ENCODE assay signal across 13 cellular contexts in the genomic region with DNA sequence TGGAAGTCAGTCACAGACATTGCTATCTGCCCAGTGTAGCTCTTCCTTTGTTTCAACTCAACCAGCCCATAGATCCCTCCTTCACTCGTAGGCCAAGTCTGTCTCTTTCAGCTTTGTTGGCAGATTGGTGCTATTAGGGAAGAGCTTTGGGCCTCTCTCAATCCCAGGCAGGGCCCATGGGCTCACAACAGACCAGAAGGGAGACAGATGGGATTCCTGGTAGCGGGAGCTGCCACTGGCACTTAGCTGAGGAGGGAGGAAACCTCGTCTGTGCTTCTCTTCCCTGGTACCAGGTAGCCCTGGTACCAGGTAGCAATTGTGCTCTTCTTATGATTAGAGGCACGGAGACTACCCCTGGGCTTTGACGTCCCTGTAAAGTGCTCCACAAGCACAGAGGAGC.
DNase-seq lines count a peak whose midpoint lies in the region; ATAC-seq, FAIRE-seq and TF ChIP-seq lines count a peak whose summit lies in the region.
"Had no signal": no experiment of that assay in that cellular context is flagged by ENCODE, and none has a peak within 500 bp of the region (broad histone marks: within the 10 kb centered on the region; RNA-seq: fewer than 3 reads in every experiment).

No MANE protein-coding gene starts in this region.

- 63 to 77% methylated on average over 5 of the region's 5 CpGs for WGBS in lower leg skin, 2 donors
- 7% methylated on average over 3 of the region's 5 CpGs for WGBS in HepG2 (ENCODE audit: low lambda C conversion rate)

- intact Hi-C loops in lower leg skin (cut with DNase I; ENCODE audit: low total_unique reads) (no loop called here), HepG2 (cut with micrococcal nuclease; ENCODE audit: unreplicated experiment) (no loop called here)

- BruUV-seq in HepG2 (replicated peaks; lab: Mats Ljungman, UMichigan) = no TSS peak

- no peaks in the 10 kb centered on the region for H3K79me2 ChIP-seq in HepG2 (ENCODE audit: insufficient read depth, low read length)

- TF ChIP-seq EP300 in HepG2 (IDR thresholded peaks at IDR 0.05; ENCODE audit: low read depth in 2 of 2, low read length in 2 of 2) (no peak), HepG2 (CRISPR knock-in tag; IDR thresholded peaks at IDR 0.05; ENCODE audit: borderline replicate concordance) (no peak)

- no peak overlapping the region for H3K9ac ChIP-seq in HepG2 (ENCODE audit: insufficient read depth, low read depth, low read length)

- H2AFZ ChIP-seq in HepG2 (ENCODE audit: low read length) = no peak overlapping the region

- in situ Hi-C loops in HepG2 (cut with HindIII; ENCODE audit: extremely low pct_ligation_motif_present, low pct_unique_long_range_greater_than_20kb) = no loop called here

- no peak overlapping the region for H3K27ac ChIP-seq in HepG2 (ENCODE audit: extremely low read length, insufficient read depth, low read length)
- H3K27ac ChIP-seq: A549 had no signal

- FAIRE-seq in HepG2 (lab: Jason Lieb, UNC) = no peak
- FAIRE-seq: A549, GM12878, GM18507, H1, HTR-8/SVneo had no signal

- H3K4me1 ChIP-seq in HepG2 (ENCODE audit: insufficient read depth, low read length) = no peaks in the 10 kb centered on the region
- H3K4me1 ChIP-seq: A549, HAP-1 had no signal

- TF ChIP-seq CTCF in lower leg skin (IDR thresholded peaks at IDR 0.05) (no peak), HepG2 (CRISPR knock-in tag; IDR thresholded peaks at IDR 0.05) (no peak)

- H4K20me1 ChIP-seq in HepG2 (ENCODE audit: insufficient read depth, low read length) = no peaks in the 10 kb centered on the region

- TF ChIP-seq POLR2A in lower leg skin (IDR thresholded peaks at IDR 0.05) (no peak), HepG2 (IDR thresholded peaks at IDR 0.05; ENCODE audit: insufficient read depth in 1 of 2, low read depth in 2 of 2, low read length in 2 of 2) (no peak)

- no peaks in the 10 kb centered on the region for H3K36me3 ChIP-seq in HepG2 (replicated peaks in 1 of 2; ENCODE audit: control insufficient read depth in 1 of 2, insufficient read depth in 2 of 2, low read length in 2 of 2)
- H3K36me3 ChIP-seq: HAP-1 had no signal

- ATAC-seq in HG02610 (IDR thresholded peaks at IDR 0.05; ENCODE audit: unreplicated experiment) = no peak
- ATAC-seq in HepG2 = no peak
- ATAC-seq: A549; CD8-positive, alpha-beta T cell; GM12878 had no signal

- CTCF ChIA-PET in HepG2 (lab: Yijun Ruan, JAX; ENCODE audit: low intra/inter-chr PET ratio, low total read pairs) = no interaction called here

- peak; percentile 87 for DNase-seq in DMS 273 treated with DMSO at 0.1 percent for 48 hours (lab: John Stamatoyannopoulos, UW)
- peak; percentile 99 for DNase-seq in NCI-H1694 treated with DMSO at 0.1 percent for 48 hours (lab: John Stamatoyannopoulos, UW)
- peak; percentile 77 for DNase-seq in cerebellar cortex (ENCODE audit: low spot score)
- DNase-seq in lower leg skin (ENCODE audit: low spot score in 2 of 2) = no peak
- no peak for DNase-seq in HepG2 (ENCODE audit: low spot score)
- DNase-seq: CD8-positive, alpha-beta T cell had no signal

- H3K9me3 ChIP-seq in HepG2 (ENCODE audit: low read length) = peaks cover 40% of the 10 kb centered on the region
- H3K9me3 ChIP-seq: HAP-1 had no signal

- POLR2A ChIA-PET in HepG2 (lab: Yijun Ruan, JAX) = no interaction called here

- H3K27me3 ChIP-seq in HepG2 (ENCODE audit: control insufficient read depth in 1 of 2, insufficient read depth in 2 of 2, low read length in 2 of 2) = no peaks in the 10 kb centered on the region

- TF ChIP-seq RAD21 in HepG2 (CRISPR knock-in tag; IDR thresholded peaks at IDR 0.05) = no peak

- no peak overlapping the region for H3K4me2 ChIP-seq in HepG2 (ENCODE audit: low read depth, low read length)
- H3K4me2 ChIP-seq: A549 had no signal

- no peak overlapping the region for H3K4me3 ChIP-seq in lower leg skin (ENCODE audit: low read depth, poor library complexity, severe bottlenecking)
- no peak overlapping the region for H3K4me3 ChIP-seq in HepG2 (replicated peaks in 1 of 3; ENCODE audit: insufficient read depth in 1 of 3, low read depth in 2 of 3, low read length in 3 of 3)
- H3K4me3 ChIP-seq: A549, GM12878, HAP-1 had no signal

TF ChIP-seq in HepG2, 621 proteins besides CTCF, POLR2A, EP300 and RAD21 (continues in another document):
- TF ChIP-seq ZNF776 (CRISPR knock-in tag; IDR thresholded peaks at IDR 0.05) (no peak), SOX5 (CRISPR knock-in tag; IDR thresholded peaks at IDR 0.05; ENCODE audit: borderline replicate concordance) (no peak), SMAD9 (CRISPR knock-in tag; IDR thresholded peaks at IDR 0.05) (no peak), RNF2 (conservative IDR thresholded peaks at IDR 0.05; ENCODE audit: low read depth) (no peak), BHLHE40 (IDR thresholded peaks at IDR 0.05; ENCODE audit: low read length) (no peak), GZF1 (CRISPR knock-in tag; IDR thresholded peaks at IDR 0.05) (no peak), HES4 (CRISPR knock-in tag; IDR thresholded peaks at IDR 0.05; ENCODE audit: borderline replicate concordance) (no peak), ELF3 (CRISPR knock-in tag; IDR thresholded peaks at IDR 0.05) (no peak)
- TF ChIP-seq, protein P1, sequence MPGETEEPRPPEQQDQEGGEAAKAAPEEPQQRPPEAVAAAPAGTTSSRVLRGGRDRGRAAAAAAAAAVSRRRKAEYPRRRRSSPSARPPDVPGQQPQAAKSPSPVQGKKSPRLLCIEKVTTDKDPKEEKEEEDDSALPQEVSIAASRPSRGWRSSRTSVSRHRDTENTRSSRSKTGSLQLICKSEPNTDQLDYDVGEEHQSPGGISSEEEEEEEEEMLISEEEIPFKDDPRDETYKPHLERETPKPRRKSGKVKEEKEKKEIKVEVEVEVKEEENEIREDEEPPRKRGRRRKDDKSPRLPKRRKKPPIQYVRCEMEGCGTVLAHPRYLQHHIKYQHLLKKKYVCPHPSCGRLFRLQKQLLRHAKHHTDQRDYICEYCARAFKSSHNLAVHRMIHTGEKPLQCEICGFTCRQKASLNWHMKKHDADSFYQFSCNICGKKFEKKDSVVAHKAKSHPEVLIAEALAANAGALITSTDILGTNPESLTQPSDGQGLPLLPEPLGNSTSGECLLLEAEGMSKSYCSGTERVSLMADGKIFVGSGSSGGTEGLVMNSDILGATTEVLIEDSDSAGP (CRISPR knock-in tag; IDR thresholded peaks at IDR 0.05; ENCODE audit: borderline replicate concordance) = no peak
- TF ChIP-seq, protein P2, sequence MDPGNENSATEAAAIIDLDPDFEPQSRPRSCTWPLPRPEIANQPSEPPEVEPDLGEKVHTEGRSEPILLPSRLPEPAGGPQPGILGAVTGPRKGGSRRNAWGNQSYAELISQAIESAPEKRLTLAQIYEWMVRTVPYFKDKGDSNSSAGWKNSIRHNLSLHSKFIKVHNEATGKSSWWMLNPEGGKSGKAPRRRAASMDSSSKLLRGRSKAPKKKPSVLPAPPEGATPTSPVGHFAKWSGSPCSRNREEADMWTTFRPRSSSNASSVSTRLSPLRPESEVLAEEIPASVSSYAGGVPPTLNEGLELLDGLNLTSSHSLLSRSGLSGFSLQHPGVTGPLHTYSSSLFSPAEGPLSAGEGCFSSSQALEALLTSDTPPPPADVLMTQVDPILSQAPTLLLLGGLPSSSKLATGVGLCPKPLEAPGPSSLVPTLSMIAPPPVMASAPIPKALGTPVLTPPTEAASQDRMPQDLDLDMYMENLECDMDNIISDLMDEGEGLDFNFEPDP (CRISPR knock-in tag; conservative IDR thresholded peaks at IDR 0.05) = no peak
- TF ChIP-seq, protein P3, sequence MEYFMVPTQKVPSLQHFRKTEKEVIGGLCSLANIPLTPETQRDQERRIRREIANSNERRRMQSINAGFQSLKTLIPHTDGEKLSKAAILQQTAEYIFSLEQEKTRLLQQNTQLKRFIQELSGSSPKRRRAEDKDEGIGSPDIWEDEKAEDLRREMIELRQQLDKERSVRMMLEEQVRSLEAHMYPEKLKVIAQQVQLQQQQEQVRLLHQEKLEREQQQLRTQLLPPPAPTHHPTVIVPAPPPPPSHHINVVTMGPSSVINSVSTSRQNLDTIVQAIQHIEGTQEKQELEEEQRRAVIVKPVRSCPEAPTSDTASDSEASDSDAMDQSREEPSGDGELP (IDR thresholded peaks at IDR 0.05; ENCODE audit: borderline replicate concordance, low read depth) = no peak
- TF ChIP-seq, protein P4, sequence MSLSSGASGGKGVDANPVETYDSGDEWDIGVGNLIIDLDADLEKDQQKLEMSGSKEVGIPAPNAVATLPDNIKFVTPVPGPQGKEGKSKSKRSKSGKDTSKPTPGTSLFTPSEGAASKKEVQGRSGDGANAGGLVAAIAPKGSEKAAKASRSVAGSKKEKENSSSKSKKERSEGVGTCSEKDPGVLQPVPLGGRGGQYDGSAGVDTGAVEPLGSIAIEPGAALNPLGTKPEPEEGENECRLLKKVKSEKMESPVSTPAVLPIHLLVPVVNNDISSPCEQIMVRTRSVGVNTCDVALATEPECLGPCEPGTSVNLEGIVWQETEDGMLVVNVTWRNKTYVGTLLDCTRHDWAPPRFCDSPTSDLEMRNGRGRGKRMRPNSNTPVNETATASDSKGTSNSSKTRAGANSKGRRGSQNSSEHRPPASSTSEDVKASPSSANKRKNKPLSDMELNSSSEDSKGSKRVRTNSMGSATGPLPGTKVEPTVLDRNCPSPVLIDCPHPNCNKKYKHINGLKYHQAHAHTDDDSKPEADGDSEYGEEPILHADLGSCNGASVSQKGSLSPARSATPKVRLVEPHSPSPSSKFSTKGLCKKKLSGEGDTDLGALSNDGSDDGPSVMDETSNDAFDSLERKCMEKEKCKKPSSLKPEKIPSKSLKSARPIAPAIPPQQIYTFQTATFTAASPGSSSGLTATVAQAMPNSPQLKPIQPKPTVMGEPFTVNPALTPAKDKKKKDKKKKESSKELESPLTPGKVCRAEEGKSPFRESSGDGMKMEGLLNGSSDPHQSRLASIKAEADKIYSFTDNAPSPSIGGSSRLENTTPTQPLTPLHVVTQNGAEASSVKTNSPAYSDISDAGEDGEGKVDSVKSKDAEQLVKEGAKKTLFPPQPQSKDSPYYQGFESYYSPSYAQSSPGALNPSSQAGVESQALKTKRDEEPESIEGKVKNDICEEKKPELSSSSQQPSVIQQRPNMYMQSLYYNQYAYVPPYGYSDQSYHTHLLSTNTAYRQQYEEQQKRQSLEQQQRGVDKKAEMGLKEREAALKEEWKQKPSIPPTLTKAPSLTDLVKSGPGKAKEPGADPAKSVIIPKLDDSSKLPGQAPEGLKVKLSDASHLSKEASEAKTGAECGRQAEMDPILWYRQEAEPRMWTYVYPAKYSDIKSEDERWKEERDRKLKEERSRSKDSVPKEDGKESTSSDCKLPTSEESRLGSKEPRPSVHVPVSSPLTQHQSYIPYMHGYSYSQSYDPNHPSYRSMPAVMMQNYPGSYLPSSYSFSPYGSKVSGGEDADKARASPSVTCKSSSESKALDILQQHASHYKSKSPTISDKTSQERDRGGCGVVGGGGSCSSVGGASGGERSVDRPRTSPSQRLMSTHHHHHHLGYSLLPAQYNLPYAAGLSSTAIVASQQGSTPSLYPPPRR (CRISPR knock-in tag; IDR thresholded peaks at IDR 0.05; ENCODE audit: borderline replicate concordance) = no peak

Comparison
In these comparisons a context has a peak if more than half of its experiments do, and no peak if none do; other contexts are left out.
1. DNase-seq: peak in DMS 273 treated with DMSO at 0.1 percent for 48 hours (single experiment), NCI-H1694 treated with DMSO at 0.1 percent for 48 hours (single experiment) and cerebellar cortex (single experiment); none in lower leg skin (0 of 2) and HepG2 (single experiment).